In the genomic region with DNA sequence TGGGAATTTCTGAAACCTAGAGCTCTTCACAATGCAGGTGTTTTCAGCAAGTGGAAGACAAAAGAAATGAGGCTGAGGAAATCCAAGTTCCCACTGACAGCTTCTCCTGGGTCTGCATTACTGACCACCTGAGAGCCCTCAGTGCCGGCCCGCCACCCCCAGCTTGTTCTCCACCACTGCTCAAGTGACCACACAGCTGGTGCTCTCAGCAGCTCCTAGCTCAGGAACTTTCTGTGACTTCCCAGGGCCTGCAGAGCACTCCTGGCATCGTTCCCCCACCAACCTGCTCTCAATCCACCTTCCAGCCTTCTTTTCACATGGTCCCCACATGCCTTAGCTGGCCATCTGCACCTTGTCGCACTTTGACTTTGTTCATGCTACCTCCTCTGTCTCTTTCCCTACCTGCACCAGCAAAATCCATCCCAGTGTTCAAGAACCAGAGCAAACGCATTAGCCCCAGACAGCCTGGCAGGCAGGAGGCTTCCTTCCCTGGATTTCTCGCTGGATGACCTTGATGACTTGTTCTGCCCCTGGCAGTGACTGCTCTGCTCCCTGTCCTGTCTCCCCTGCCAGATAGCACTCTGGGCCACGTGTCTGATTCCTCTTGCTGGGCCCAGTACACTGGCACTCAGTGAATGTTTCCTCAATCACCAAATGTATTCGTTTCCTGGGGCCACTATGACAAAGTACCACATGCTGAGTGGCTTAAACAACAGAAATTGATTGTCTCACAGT, we compare ENCODE assay signal across 20 cellular contexts. TPM values are rescaled to one million over a fixed set of nuclear protein-coding genes. Genes with fewer than 3 reads are reported as not detected.
DNase-seq lines count a peak whose midpoint lies in the region; ATAC-seq, FAIRE-seq and TF ChIP-seq lines count a peak whose summit lies in the region.
"Had no signal": no experiment of that assay in that cellular context is flagged by ENCODE, and none has a peak within 500 bp of the region (broad histone marks: within the 10 kb centered on the region; RNA-seq: fewer than 3 reads in every experiment).

No MANE protein-coding gene starts in this region.

- no peak overlapping the region for H2BK15ac ChIP-seq in H1 (ENCODE audit: low read length)

- H3K27me3 Mint-ChIP-seq in CD14-positive monocyte (ENCODE audit: low read depth in 3 of 3) (no peaks in the 10 kb centered on the region), HFFc6 (ENCODE audit: insufficient read depth) (no peaks in the 10 kb centered on the region), memory B cell (peaks cover 3% of the 10 kb centered on the region)

- DNase-seq in CD14-positive monocyte (ENCODE audit: low spot score) (no peak), HFFc6 (no peak), H1 (ENCODE audit: low read depth in 1 of 2, low spot score in 2 of 2) (no peak), memory B cell (ENCODE audit: low spot score in 2 of 2) (no peak), esophagus squamous epithelium (lab: John Stamatoyannopoulos, UW) (no peak), NCI-H526 treated with DMSO at 0.1 percent for 48 hours (lab: John Stamatoyannopoulos, UW) (no peak), smooth muscle cell (lab: John Stamatoyannopoulos, UW; ENCODE audit: unreplicated experiment) (no peak)
- DNase-seq: activated CD4-positive, alpha-beta T cell treated with anti-CD3 and anti-CD28 coated beads for 4 hours; GDM1; HCEC 1CT; midbrain; NCI-H1694 treated with DMSO at 0.1 percent for 48 hours; stimulated activated CD4-positive, alpha-beta T cell treated with anti-CD3 and anti-CD28 coated beads, Interleukin-2, amount 100 ng/mL, for 24 hours; T1000 had no signal

- H2BK120ac ChIP-seq in H1 (replicated peaks; ENCODE audit: low read depth, low read length), result no peak overlapping the region

- no peaks in the 10 kb centered on the region for H3K23me2 ChIP-seq in H1 (ENCODE audit: low read depth, low read length)

- no peaks in the 10 kb centered on the region for H3F3A ChIP-seq in smooth muscle cell (ENCODE audit: low read depth)

- no peak overlapping the region for H3K27ac ChIP-seq in H1 (ENCODE audit: low read depth, low read length)
- no peak overlapping the region for H3K27ac ChIP-seq in esophagus squamous epithelium
- no peak overlapping the region for H3K27ac ChIP-seq in smooth muscle cell (ENCODE audit: low read depth)
- H3K27ac ChIP-seq: SJSA1 had no signal

- H3K14ac ChIP-seq in H1 (ENCODE audit: insufficient read length), result no peak overlapping the region

- no peak overlapping the region for H3K18ac ChIP-seq in H1 (ENCODE audit: extremely low read depth, low read length)

- H3K36me3 Mint-ChIP-seq in CD14-positive monocyte (peaks cover 44 to 49% of the 10 kb centered on the region in 2 donors), HFFc6 (ENCODE audit: low read depth) (peaks cover 21% of the 10 kb centered on the region), memory B cell (peaks cover 22% of the 10 kb centered on the region)

- CTCF ChIA-PET in H1 (lab: Charles Lee; ENCODE audit: partially characterized antibody), result interaction anchor here (1.3 to 1.7 kb wide), 5 partner anchors 9 to 24 kb away, joined by 3 to 8 read pairs (median 4); no protein-coding TSS in a partner anchor

- no peak overlapping the region for H3K4me3 Mint-ChIP-seq in CD14-positive monocyte
- no peak overlapping the region for H3K4me3 Mint-ChIP-seq in HFFc6
- H3K4me3 Mint-ChIP-seq in memory B cell, result no peak overlapping the region

- H3K79me2 ChIP-seq in H1 (ENCODE audit: control insufficient read depth in 1 of 2, insufficient read depth in 2 of 2, low read length in 2 of 2) (no peaks in the 10 kb centered on the region), smooth muscle cell (ENCODE audit: low read depth) (no peaks in the 10 kb centered on the region)

- TF ChIP-seq RAD21 in H1 (IDR thresholded peaks at IDR 0.05 in 1 of 2, conservative IDR thresholded peaks at IDR 0.05 in 1 of 2; ENCODE audit: low read depth in 2 of 2, low read length in 2 of 2), result no peak

- H4K91ac ChIP-seq in H1 (replicated peaks; ENCODE audit: insufficient read length, low read length), result no peak overlapping the region

- TF ChIP-seq CTCF in CD14-positive monocyte (IDR thresholded peaks at IDR 0.05), result no peak
- TF ChIP-seq CTCF in HFFc6 (IDR thresholded peaks at IDR 0.05), result no peak
- no peak for TF ChIP-seq CTCF in H1 (IDR thresholded peaks at IDR 0.05; ENCODE audit: control extremely low read depth in 1 of 3, insufficient read depth in 1 of 3, low read depth in 1 of 3, low read length in 3 of 3)
- no peak for TF ChIP-seq CTCF in esophagus squamous epithelium (IDR thresholded peaks at IDR 0.05)
- no peak for TF ChIP-seq CTCF in smooth muscle cell (IDR thresholded peaks at IDR 0.05; ENCODE audit: borderline replicate concordance, insufficient read depth, poor library complexity, severe bottlenecking)

- ATAC-seq in memory B cell (ENCODE audit: low read depth) (no peak), HG03469 (IDR thresholded peaks at IDR 0.05; ENCODE audit: unreplicated experiment) (no peak)
- ATAC-seq: sciatic nerve had no signal

- H3K36me3 ChIP-seq in H1 (ENCODE audit: control insufficient read depth in 2 of 4, insufficient read depth in 4 of 4, low read length in 3 of 4) (peaks cover 0 to 3% (median 1%) of the 10 kb centered on the region in 4 experiments; a peak in 1 of 8 replicates), esophagus squamous epithelium (peaks cover 0 to 58% (median 5%) of the 10 kb centered on the region in 3 donors), smooth muscle cell (ENCODE audit: low read depth) (peaks cover under 1% of the 10 kb centered on the region)

- peak overlapping the region; percentile 35; the same call in 1 of the 2 replicates for H2BK5ac ChIP-seq in H1 (ENCODE audit: low read depth, low read length)

- no peak for TF ChIP-seq EP300 in H1 (IDR thresholded peaks at IDR 0.05; ENCODE audit: borderline replicate concordance in 1 of 2, low read depth in 2 of 2, low read length in 2 of 2)

- no peaks in the 10 kb centered on the region for H3K4me1 ChIP-seq in H1 (replicated peaks in 1 of 4; ENCODE audit: control insufficient read depth in 3 of 4, insufficient read depth in 4 of 4, low read length in 3 of 4)
- H3K4me1 ChIP-seq in esophagus squamous epithelium, result no peaks in the 10 kb centered on the region
- H3K4me1 ChIP-seq in smooth muscle cell (ENCODE audit: low read depth), result no peaks in the 10 kb centered on the region

- H2AK5ac ChIP-seq in H1 (ENCODE audit: low read depth, low read length), result no peak overlapping the region

- no peaks in the 10 kb centered on the region for H3K79me1 ChIP-seq in H1 (ENCODE audit: low read depth, low read length)

- H4K5ac ChIP-seq in H1 (ENCODE audit: insufficient read length, low read depth, low read length), result no peak overlapping the region

- peak overlapping the region; percentile 78 for H3K4ac ChIP-seq in H1 (replicated peaks; ENCODE audit: insufficient read length, low read depth, low read length)

- H4K8ac ChIP-seq in H1 (ENCODE audit: extremely low read depth, insufficient read depth, low read length), result no peak overlapping the region

- POLR2A ChIA-PET in H1 (lab: Charles Lee; ENCODE audit: partially characterized antibody), result interaction anchor here (1.2 kb wide), 1 partner anchor 27 kb away, joined by 4 read pairs; no protein-coding TSS in a partner anchor

- intact Hi-C loops in CD14-positive monocyte (cut with micrococcal nuclease), result loop anchor here in 1 of 2 donors (2.0 kb wide), 1 partner anchor 57 kb away; no protein-coding TSS in a partner anchor
- intact Hi-C loops in esophagus squamous epithelium (cut with DNase I), result no loop called here

- H2BK12ac ChIP-seq in H1 (ENCODE audit: low read depth, low read length), result no peak overlapping the region

- H3K23ac ChIP-seq in H1 (ENCODE audit: insufficient read length), result no peak overlapping the region

- H4K20me1 ChIP-seq in H1 (replicated peaks in 1 of 2; ENCODE audit: control insufficient read depth in 1 of 2, insufficient read depth in 2 of 2, low read length in 2 of 2) (peaks cover 0 to 5% of the 10 kb centered on the region in 2 experiments), smooth muscle cell (ENCODE audit: low read depth) (no peaks in the 10 kb centered on the region)

- WGBS in H1 (ENCODE audit: extremely low coverage in 1 of 2, insufficient coverage in 1 of 2, insufficient read length in 1 of 2, insufficient replicate concordance in 2 of 2, low coverage in 1 of 2, low lambda C conversion rate in 2 of 2, missing lambda C conversion rate in 1 of 2), 2 experiments, result 85% methylated on average over 8 of the region's 8 CpGs; no CpG with 5 or more reads in 1 of the 2 experiments
- WGBS in esophagus squamous epithelium, 2 donors, result 68 to 81% methylated on average over 7 to 8 of the region's 8 CpGs
- 89% methylated on average over 8 of the region's 8 CpGs for WGBS in smooth muscle cell (ENCODE audit: low lambda C conversion rate)

- TF ChIP-seq POLR2A in H1 (IDR thresholded peaks at IDR 0.05; ENCODE audit: control extremely low read depth in 1 of 2, low read depth in 2 of 2, low read length in 2 of 2) (no peak), esophagus squamous epithelium (IDR thresholded peaks at IDR 0.05) (no peak)

- H3K4me2 ChIP-seq in H1 (ENCODE audit: insufficient read depth in 1 of 2, low read depth in 2 of 2, low read length in 2 of 2) (no peak overlapping the region), smooth muscle cell (no peak overlapping the region)

- no peak overlapping the region for H3K4me3 ChIP-seq in H1 (ENCODE audit: extremely low read depth in 1 of 4, insufficient read depth in 2 of 4, low read depth in 3 of 4, low read length in 4 of 4)
- no peak overlapping the region for H3K4me3 ChIP-seq in esophagus squamous epithelium
- no peak overlapping the region for H3K4me3 ChIP-seq in smooth muscle cell
- H3K4me3 ChIP-seq: SJSA1 had no signal

- H3K27me3 ChIP-seq in H1 (replicated peaks in 1 of 4; ENCODE audit: control insufficient read depth in 3 of 4, extremely low read depth in 1 of 4, insufficient read depth in 3 of 4, low read length in 3 of 4) (no peaks in the 10 kb centered on the region), esophagus squamous epithelium (no peaks in the 10 kb centered on the region), smooth muscle cell (ENCODE audit: low read depth) (no peaks in the 10 kb centered on the region)
- H3K27me3 ChIP-seq: SJSA1 had no signal

- no peak overlapping the region for H3K56ac ChIP-seq in H1 (replicated peaks; ENCODE audit: insufficient read length, low read depth, low read length)

- H3K9me3 ChIP-seq in H1 (ENCODE audit: insufficient read depth in 2 of 2, low read depth in 1 of 2, low read length in 1 of 2) (no peaks in the 10 kb centered on the region), esophagus squamous epithelium (no peaks in the 10 kb centered on the region), smooth muscle cell (replicated peaks; ENCODE audit: low read depth) (no peaks in the 10 kb centered on the region)
- H3K9me3 ChIP-seq: SJSA1 had no signal

- peak overlapping the region in 4 of 7 donors; percentile 15 to 57 (median 34) for H3K27ac Mint-ChIP-seq in CD14-positive monocyte
- H3K27ac Mint-ChIP-seq in HFFc6, result peak overlapping the region; percentile 47
- H3K27ac Mint-ChIP-seq in memory B cell, result peak overlapping the region; percentile 14

- H3K4me1 Mint-ChIP-seq in CD14-positive monocyte (peaks cover 11% of the 10 kb centered on the region), HFFc6 (ENCODE audit: low read depth) (peaks cover 20% of the 10 kb centered on the region), memory B cell (peaks cover 7% of the 10 kb centered on the region)

- no peak overlapping the region for H2BK20ac ChIP-seq in H1 (ENCODE audit: low read length)

- no peaks in the 10 kb centered on the region for H3K9me3 Mint-ChIP-seq in CD14-positive monocyte
- no peaks in the 10 kb centered on the region for H3K9me3 Mint-ChIP-seq in HFFc6
- H3K9me3 Mint-ChIP-seq in memory B cell, result no peaks in the 10 kb centered on the region

- no peak overlapping the region for H2AFZ ChIP-seq in H1 (ENCODE audit: low read length)
- no peak overlapping the region for H2AFZ ChIP-seq in smooth muscle cell (ENCODE audit: low read depth)

- no peak for FAIRE-seq in H1 (lab: Jason Lieb, UNC)
- FAIRE-seq: astrocyte, D721Med, islet of Langerhans had no signal

- H3K9ac ChIP-seq in H1 (replicated peaks in 1 of 4; ENCODE audit: extremely low read depth in 1 of 4, low read depth in 3 of 4, low read length in 3 of 4) (no peak overlapping the region), smooth muscle cell (ENCODE audit: low read depth) (no peak overlapping the region)

RNA-seq across cellular contexts. Expression of a gene that starts 35.1 kb away (rescaled TPM):
- polyA plus RNA-seq in CD14-positive monocyte, result 100 to 1,000 TPM in 1 of 2 donors, 10 to 100 TPM in 1; 95.9 to 109 TPM
- 100 to 1,000 TPM in 4 of 6 experiments, 10 to 100 TPM in 2; 82.4 to 103 (median 101) TPM for total RNA-seq in HFFc6 (2021; fragmentation: NEBNext Ultra II Directional; extraction: Animal tissue kit (Norgen Biotek cat#: 25700))
- 64.0 and 67.3 TPM in 2 replicates for total RNA-seq in H1 (2021; fragmentation: NEBNext Ultra II Directional; extraction: Animal tissue kit (Norgen Biotek cat#: 25700))
- 56.5 and 63.7 TPM in 2 replicates for polyA plus RNA-seq in H1 (2011; rRNA removed)
- 74.6 TPM for polyA plus RNA-seq in H1 (2011; cell fraction: cytosol; rRNA removed)
- polyA plus RNA-seq in H1 (2011; cell fraction: nucleus; rRNA removed), result 39.6 TPM
- 77.1 to 80.1 TPM (median 78.4 TPM) in 4 replicates for polyA plus RNA-seq in H1 (2012, experiment 1 of 2)
- polyA plus RNA-seq in H1 (2012, experiment 2 of 2), result 56.3 TPM
- polyA plus RNA-seq in H1 (2013, experiment 1 of 2), result 58.8 TPM
- 60.7 TPM for polyA plus RNA-seq in H1 (2013, experiment 2 of 2)
- polyA minus RNA-seq in H1 (2011; rRNA and poly(A)+ RNA removed), result 38.2 and 39.1 TPM in 2 replicates
- polyA minus RNA-seq in H1 (2011; cell fraction: cytosol; rRNA and poly(A)+ RNA removed), result 27.5 TPM
- 19.4 TPM for polyA minus RNA-seq in H1 (2011; cell fraction: nucleus; rRNA and poly(A)+ RNA removed)
- total RNA-seq in esophagus squamous epithelium, result 10 to 100 TPM; 46.2 to 72.0 (median 58.4) TPM
- 59.4 and 73.6 TPM in 2 replicates for total RNA-seq in smooth muscle cell
- 106 and 117 TPM in 2 replicates for polyA plus RNA-seq in smooth muscle cell

RNA-seq across cellular contexts. Expression of a gene that starts 38.3 kb away (rescaled TPM):
- polyA plus RNA-seq in CD14-positive monocyte (10 to 100 TPM; 30.8 to 40.7 TPM), H1 (2011; rRNA removed) (5.5 and 7.6 TPM in 2 replicates), smooth muscle cell (52.4 and 69.8 TPM in 2 replicates)
- 100 to 1,000 TPM in 5 of 6 experiments, 10 to 100 TPM in 1; 99.6 to 165 (median 155) TPM for total RNA-seq in HFFc6 (2021; fragmentation: NEBNext Ultra II Directional; extraction: Animal tissue kit (Norgen Biotek cat#: 25700))
- total RNA-seq in H1 (2021; fragmentation: NEBNext Ultra II Directional; extraction: Animal tissue kit (Norgen Biotek cat#: 25700)), result 77.0 and 88.1 TPM in 2 replicates
- polyA plus RNA-seq in H1 (2011; cell fraction: cytosol; rRNA removed), result 25.1 TPM
- polyA plus RNA-seq in H1 (2011; cell fraction: nucleus; rRNA removed), result 8.8 TPM
- polyA plus RNA-seq in H1 (2012, experiment 1 of 2), result 95.0 to 120 TPM (median 102 TPM) in 4 replicates
- polyA plus RNA-seq in H1 (2012, experiment 2 of 2), result 50.2 TPM
- 157 TPM for polyA plus RNA-seq in H1 (2013, experiment 1 of 2)
- 155 TPM for polyA plus RNA-seq in H1 (2013, experiment 2 of 2)
- 2.9 and 4.9 TPM in 2 replicates for polyA minus RNA-seq in H1 (2011; rRNA and poly(A)+ RNA removed)
- 10.6 TPM for polyA minus RNA-seq in H1 (2011; cell fraction: cytosol; rRNA and poly(A)+ RNA removed)
- 10.3 TPM for polyA minus RNA-seq in H1 (2011; cell fraction: nucleus; rRNA and poly(A)+ RNA removed)
- total RNA-seq in esophagus squamous epithelium (10 to 100 TPM; 21.9 to 41.8 (median 28.4) TPM), smooth muscle cell (11.9 and 21.3 TPM in 2 replicates)
